8 cellular contexts compared by ENCODE assay signal in the genomic region with DNA sequence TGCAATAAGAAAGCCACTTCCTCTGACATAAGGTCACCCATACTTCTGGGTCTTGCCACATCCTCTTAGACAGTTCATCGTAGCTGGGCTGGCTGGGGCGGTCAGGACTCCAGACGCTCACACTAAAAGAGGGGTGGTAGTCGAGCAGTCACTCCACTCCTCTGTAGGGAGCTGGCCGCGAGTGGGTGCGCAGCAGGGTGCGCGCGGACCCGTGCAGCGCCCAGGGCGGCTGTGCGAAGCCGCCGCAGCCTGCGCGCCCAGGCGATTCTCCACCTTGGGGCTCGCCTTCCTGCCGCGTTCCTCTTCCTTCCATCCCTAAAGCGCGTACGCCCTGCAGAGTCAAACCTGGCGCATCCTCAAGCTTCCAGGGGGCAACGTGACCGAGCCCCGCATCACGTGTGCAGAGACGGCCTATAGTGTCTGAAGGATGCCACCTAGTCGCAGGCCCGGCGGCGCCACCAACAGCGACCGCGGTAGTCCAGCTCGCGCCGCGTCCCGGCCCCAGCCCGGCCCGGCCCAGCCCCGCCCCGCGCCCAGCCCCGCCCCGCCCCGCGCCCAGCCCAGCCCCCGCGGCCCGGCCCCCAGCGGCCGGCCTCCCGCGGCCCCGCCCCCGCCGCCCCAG. TPM values are rescaled to one million over a fixed set of nuclear protein-coding genes. Genes with fewer than 3 reads are reported as not detected.
A peak's percentile ranks its signal among the peaks of the same experiment; 100 is the strongest.
DNase-seq lines count a peak whose midpoint lies in the region; ATAC-seq, FAIRE-seq and TF ChIP-seq lines count a peak whose summit lies in the region.

No MANE protein-coding gene starts in this region.

- intact Hi-C loops in left ventricle myocardium superior (cut with micrococcal nuclease): no loop called here
- intact Hi-C loops in prostate gland (cut with DNase I): loop anchor here (2.0 to 10.0 kb wide), 2 partner anchors 348 to 942 kb away; partner anchors contain the start of genes CENPL, DARS2 and SUCO

- peak overlapping the region; percentile 99 for H3K27ac ChIP-seq in prostate gland

- H3K9me3 ChIP-seq in prostate gland: no peaks in the 10 kb centered on the region

- TF ChIP-seq POLR2A in GM15510 (IDR thresholded peaks at IDR 0.05; ENCODE audit: borderline replicate concordance, extremely low read depth, insufficient read length): peak; percentile 65
- TF ChIP-seq POLR2A in prostate gland (IDR thresholded peaks at IDR 0.05): peak; percentile 68

- H3K27me3 ChIP-seq in prostate gland (replicated peaks; ENCODE audit: insufficient read depth): no peaks in the 10 kb centered on the region

- H3K36me3 ChIP-seq in prostate gland: no peaks in the 10 kb centered on the region

- H3K4me3 ChIP-seq in prostate gland: peak overlapping the region; percentile 88 to 97

- peaks cover 11% of the 10 kb centered on the region for H3K4me1 ChIP-seq in prostate gland (replicated peaks)

- peak; percentile 66 for DNase-seq in NCI-H1436 treated with DMSO at 0.1 percent for 48 hours (lab: John Stamatoyannopoulos, UW)
- peak; percentile 94 for DNase-seq in SW480 (ENCODE audit: low spot score)
- DNase-seq in amniotic epithelial cell (ENCODE audit: low read depth): peak; percentile 72
- peak; percentile 96 for DNase-seq in left ventricle myocardium superior
- peak; percentile 96 for DNase-seq in prostate gland (ENCODE audit: low spot score)
- peak; percentile 96 for DNase-seq in urothelium cell line (ENCODE audit: low spot score)

- 0% methylated on average over 29 of the region's 62 CpGs for WGBS in prostate gland

- peak in 2 of 4 experiments; percentile 13 to 24 for TF ChIP-seq CTCF in prostate gland (IDR thresholded peaks at IDR 0.05)

- ATAC-seq in HG02852 (IDR thresholded peaks at IDR 0.05; ENCODE audit: unreplicated experiment): peak; percentile 95
- ATAC-seq in left ventricle myocardium superior: peak; percentile 88

- no peak for FAIRE-seq in urothelium cell line (lab: Jason Lieb, UNC)

RNA-seq across cellular contexts. Expression of gene PRDX6, which starts 0.4 kb away (rescaled TPM):
- 529 TPM for total RNA-seq in left ventricle myocardium superior
- 100 to 1,000 TPM; 302 to 369 TPM for total RNA-seq in prostate gland

Comparison
In these comparisons a context has a peak if more than half of its experiments do, and no peak if none do; other contexts are left out.
1. Peak in every context shown above with its lines: DNase-seq, ATAC-seq, H3K4me3 ChIP-seq and H3K27ac ChIP-seq.